In genomic region chr16:51149251-51149661, GRCh38 we compare ENCODE assay signal across 10 cellular contexts. TPM values are rescaled to one million over a fixed set of nuclear protein-coding genes. Genes with fewer than 3 reads are reported as not detected.
DNase-seq lines count a peak whose midpoint lies in the region; ATAC-seq and TF ChIP-seq lines count a peak whose summit lies in the region.
"Had no signal": no experiment of that assay in that cellular context is flagged by ENCODE, and none has a peak within 500 bp of the region (broad histone marks: within the 10 kb centered on the region; RNA-seq: fewer than 3 reads in every experiment).

No MANE protein-coding gene starts in this region.

- H3K9me3 ChIP-seq in HEK293 (ENCODE audit: control insufficient read depth, insufficient read depth, low read depth, low read length): no peaks in the 10 kb centered on the region
- H3K9me3 ChIP-seq in smooth muscle cell (replicated peaks; ENCODE audit: low read depth): no peaks in the 10 kb centered on the region
- no peaks in the 10 kb centered on the region for H3K9me3 ChIP-seq in upper lobe of right lung

- H3K9ac ChIP-seq in smooth muscle cell (ENCODE audit: low read depth): peak overlapping the region; percentile 61

- DNase-seq in astrocyte of the spinal cord (ENCODE audit: low read depth, low spot score) (peak; percentile 55), inferior parietal cortex (ENCODE audit: extremely low spot score) (peak; percentile 18), smooth muscle cell (lab: John Stamatoyannopoulos, UW; ENCODE audit: unreplicated experiment) (no peak), T-helper 2 cell (no peak), left lobe of liver (ENCODE audit: low spot score) (no peak), upper lobe of right lung (no peak)
- no peak for DNase-seq in activated naive CD4-positive, alpha-beta T cell treated with anti-CD3 and anti-CD28 coated beads, Interleukin-2, amount 50 U/mL, for 16 hours
- DNase-seq: activated T-cell treated with anti-CD3 and anti-CD28 coated beads, Interleukin-2, amount 50 U/mL, for 72 hours; DMS79 treated with DMSO at 0.1 percent for 48 hours had no signal

- peak overlapping the region; percentile 90 for H3K4me2 ChIP-seq in smooth muscle cell

- no peaks in the 10 kb centered on the region for H3F3A ChIP-seq in smooth muscle cell (ENCODE audit: low read depth)

- H3K27ac ChIP-seq in HEK293 (ENCODE audit: extremely low read depth, low read depth, low read length) (peak overlapping the region; percentile 99), smooth muscle cell (ENCODE audit: low read depth) (no peak overlapping the region), upper lobe of right lung (no peak overlapping the region)

- peak overlapping the region; percentile 97 for H2AFZ ChIP-seq in smooth muscle cell (ENCODE audit: low read depth)

- 8% methylated on average over 16 of the region's 16 CpGs for WGBS in smooth muscle cell (ENCODE audit: low lambda C conversion rate)

- in situ Hi-C loops in astrocyte of the spinal cord (cut with HindIII; ENCODE audit: low sequenced_read_pairs): loop anchor here (25.0 kb wide), 1 partner anchor 613 kb away; no protein-coding TSS in a partner anchor

- H3K4me3 ChIP-seq in HEK293 (ENCODE audit: low read depth, low read length) (peak overlapping the region; percentile 78), astrocyte of the spinal cord (ENCODE audit: low read depth, low read length) (peak overlapping the region; percentile 82), smooth muscle cell (peak overlapping the region; percentile 76), upper lobe of right lung (no peak overlapping the region)

- H3K4me1 ChIP-seq in HEK293 (ENCODE audit: control insufficient read depth, insufficient read depth, low read length): peaks cover 35% of the 10 kb centered on the region
- H3K4me1 ChIP-seq in smooth muscle cell (ENCODE audit: low read depth): peaks cover 44% of the 10 kb centered on the region
- peaks cover 13% of the 10 kb centered on the region for H3K4me1 ChIP-seq in upper lobe of right lung

- H3K36me3 ChIP-seq in HEK293 (ENCODE audit: control insufficient read depth in 2 of 2, insufficient read depth in 1 of 2, low read length in 2 of 2): no peaks in the 10 kb centered on the region
- H3K36me3 ChIP-seq in smooth muscle cell (ENCODE audit: low read depth): no peaks in the 10 kb centered on the region
- no peaks in the 10 kb centered on the region for H3K36me3 ChIP-seq in upper lobe of right lung

- POLR2A ChIA-PET in HEK293 (lab: Yijun Ruan, JAX): no interaction called here

- CTCF ChIA-PET in HEK293 (lab: Yijun Ruan, JAX): interaction anchor here (0.6 to 0.7 kb wide), 2 partner anchors 17 to 84 kb away, joined by 3 to 4 read pairs; no protein-coding TSS in a partner anchor

- ATAC-seq in left lobe of liver (no peak), upper lobe of right lung (no peak)
- ATAC-seq: activated T-cell treated with anti-CD3 and anti-CD28 coated beads, Interleukin-2, amount 50 U/mL, for 72 hours had no signal

- H3K27me3 ChIP-seq in smooth muscle cell (ENCODE audit: low read depth) (peaks cover 25% of the 10 kb centered on the region), upper lobe of right lung (peaks cover 91% of the 10 kb centered on the region)

- peaks cover 58% of the 10 kb centered on the region for H3K79me2 ChIP-seq in smooth muscle cell (ENCODE audit: low read depth)

- H4K20me1 ChIP-seq in smooth muscle cell (ENCODE audit: low read depth): no peaks in the 10 kb centered on the region

- TF ChIP-seq CTCF in HEK293 (tag by site-specific recombination; IDR thresholded peaks at IDR 0.05) (no peak), astrocyte of the spinal cord (IDR thresholded peaks at IDR 0.05; ENCODE audit: low read depth, low read length) (no peak), smooth muscle cell (IDR thresholded peaks at IDR 0.05; ENCODE audit: borderline replicate concordance, insufficient read depth, poor library complexity, severe bottlenecking) (no peak), upper lobe of right lung (IDR thresholded peaks at IDR 0.05) (no peak)

- intact Hi-C loops in upper lobe of right lung (cut with DNase I): no loop called here

TF ChIP-seq in HEK293, 187 proteins besides CTCF, POLR2A, EP300 and RAD21:
- TF ChIP-seq ZNF548 (tag by site-specific recombination; IDR thresholded peaks at IDR 0.05) (no peak), PRDM6 (tag by site-specific recombination; IDR thresholded peaks at IDR 0.05) (peak; percentile 89)

RNA-seq across cellular contexts. Expression of gene SALL1, which starts 1.8 kb away (rescaled TPM):
- total RNA-seq in smooth muscle cell: 1.7 and 6.2 TPM in 2 replicates
- polyA plus RNA-seq in smooth muscle cell: 1.6 and 2.2 TPM in 2 replicates
- 27.9 TPM for total RNA-seq in left lobe of liver
- not detected for total RNA-seq in upper lobe of right lung
- total RNA-seq: activated T-cell treated with anti-CD3 and anti-CD28 coated beads, Interleukin-2, amount 50 U/mL, for 72 hours had no signal

Comparison
In these comparisons a context has a peak if more than half of its experiments do, and no peak if none do; other contexts are left out.
1. DNase-seq: peak in astrocyte of the spinal cord (single experiment) and inferior parietal cortex (single experiment); none in smooth muscle cell (single experiment), T-helper 2 cell (0 of 5), left lobe of liver (single experiment), activated naive CD4-positive, alpha-beta T cell treated with anti-CD3 and anti-CD28 coated beads, Interleukin-2, amount 50 U/mL, for 16 hours (single experiment) and upper lobe of right lung (single experiment).